In the genomic region with DNA sequence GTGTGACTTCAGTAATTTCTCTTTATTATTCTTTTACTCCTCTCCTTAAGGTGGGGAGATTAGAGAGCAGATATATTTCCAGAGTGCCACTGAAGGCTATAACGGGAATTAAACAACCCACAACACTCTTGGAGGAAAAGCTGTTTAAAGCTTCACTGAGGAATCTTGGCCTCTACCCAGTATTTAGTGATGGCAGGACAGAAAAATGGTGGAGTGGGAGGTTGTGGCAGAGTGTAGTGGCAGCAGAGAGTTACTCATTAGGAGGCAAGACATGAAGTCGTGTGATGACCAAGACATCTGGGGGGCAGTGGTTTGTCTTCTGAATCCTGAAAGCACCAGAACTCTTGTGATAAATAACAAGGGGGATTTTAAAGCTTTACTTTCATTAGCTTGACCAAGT, we compare ENCODE assay signal across 24 cellular contexts.
"Had no signal": no experiment of that assay in that cellular context is flagged by ENCODE, and none has a peak within 500 bp of the region (broad histone marks: within the 10 kb centered on the region; RNA-seq: fewer than 3 reads in every experiment).

No MANE protein-coding gene starts in this region.

- H3K27me3 ChIP-seq: ascending aorta had no signal

- H3K9me3 ChIP-seq: ascending aorta had no signal

- H3K27ac ChIP-seq: ascending aorta had no signal

- H3K4me1 ChIP-seq: ascending aorta had no signal

- DNase-seq: activated B cell treated with CpG ODN at 0.5 μM for 24 hours; activated CD4-positive, alpha-beta memory T cell treated with anti-CD3 and anti-CD28 coated beads for 36 hours; activated CD4-positive, alpha-beta T cell treated with anti-CD3 and anti-CD28 coated beads for 1 hour; activated CD4-positive, alpha-beta T cell treated with anti-CD3 and anti-CD28 coated beads, Interleukin-2, amount 10 ng/mL, durations not matched to agents 24 days and 14 days; activated CD8-positive, alpha-beta memory T cell treated with anti-CD3 and anti-CD28 coated beads for 24 hours; activated effector memory CD4-positive, alpha-beta T cell treated with anti-CD3 and anti-CD28 coated beads, Interleukin-2, amount 50 U/mL, for 16 hours; activated naive CD4-positive, alpha-beta T cell treated with Interleukin-2 at 50 U/mL for 16 hours; activated naive CD8-positive, alpha-beta T cell treated with anti-CD3 and anti-CD28 coated beads, Interleukin-2, amount 50 U/mL, for 24 hours; activated T-cell treated with anti-CD3 and anti-CD28 coated beads, Interleukin-2, amount 50 U/mL, for 4 hours; amniotic stem cell; cerebellar nuclear complex; MM.1S; NCI-H1105 treated with DMSO at 0.1 percent for 48 hours; NCI-H1436 treated with DMSO at 0.1 percent for 48 hours; NCI-H187; NCI-H2171 treated with DMSO at 0.1 percent for 48 hours; NCI-H226; NCI-H510A; PC-3; SIG-M5; T-helper 17 cell; T-helper 9 cell had no signal

- H3K36me3 ChIP-seq: ascending aorta had no signal

- H3K4me3 ChIP-seq: ascending aorta had no signal

- FAIRE-seq: colon had no signal
